In genomic region chr11:18393581-18394299, GRCh38 we compare ENCODE assay signal across 8 cellular contexts. TPM values are rescaled to one million over a fixed set of nuclear protein-coding genes. Genes with fewer than 3 reads are reported as not detected.
DNase-seq lines count a peak whose midpoint lies in the region; ATAC-seq and TF ChIP-seq lines count a peak whose summit lies in the region.

No MANE protein-coding gene starts in this region.

- peaks cover 40% of the 10 kb centered on the region for H3K36me3 Mint-ChIP-seq in activated CD8-positive, alpha-beta T cell treated with anti-CD3 and anti-CD28 coated beads for 36 hours (ENCODE audit: low read depth)

- H3K36me3 ChIP-seq in HEK293 (ENCODE audit: control insufficient read depth in 2 of 2, insufficient read depth in 1 of 2, low read length in 2 of 2) (peaks cover 20 to 25% of the 10 kb centered on the region in 2 experiments), hepatocyte (replicated peaks; ENCODE audit: insufficient read depth, low read depth) (no peaks in the 10 kb centered on the region)

- H3K27ac ChIP-seq in HEK293 (ENCODE audit: extremely low read depth, low read depth, low read length) (peak overlapping the region; percentile 87; the same call in 1 of the 2 replicates), hepatocyte (peak overlapping the region; percentile 93)

- H3K27ac Mint-ChIP-seq in activated CD8-positive, alpha-beta T cell treated with anti-CD3 and anti-CD28 coated beads for 36 hours = peak overlapping the region; percentile 98

- peak overlapping the region; percentile 95 for H3K4me3 Mint-ChIP-seq in activated CD8-positive, alpha-beta T cell treated with anti-CD3 and anti-CD28 coated beads for 36 hours

- H2AFZ ChIP-seq in hepatocyte = peak overlapping the region; percentile 61

- 79% methylated on average over 22 of the region's 22 CpGs for WGBS in hepatocyte (ENCODE audit: low lambda C conversion rate, missing lambda C conversion rate)

- H3K9me3 ChIP-seq in HEK293 (ENCODE audit: control insufficient read depth, insufficient read depth, low read depth, low read length) = no peaks in the 10 kb centered on the region
- H3K9me3 ChIP-seq in hepatocyte (ENCODE audit: low read depth) = no peaks in the 10 kb centered on the region

- peak overlapping the region; percentile 78 for H3K4me2 ChIP-seq in hepatocyte

- CTCF ChIA-PET in HEK293 (lab: Yijun Ruan, JAX) = interaction anchor here (0.6 to 1.4 kb wide), 3 partner anchors 17 to 278 kb away, joined by 3 to 4 read pairs (median 4); no protein-coding TSS in a partner anchor
- CTCF ChIA-PET in activated CD8-positive, alpha-beta T cell treated with anti-CD3 and anti-CD28 coated beads for 36 hours (lab: Charles Lee) = interaction anchor here (1.4 to 5.4 kb wide), 2 partner anchors 10 to 150 kb away, joined by 7 to 32 read pairs; no protein-coding TSS in a partner anchor

- H3K27me3 ChIP-seq in hepatocyte = no peaks in the 10 kb centered on the region

- peaks cover 32% of the 10 kb centered on the region for H3K79me2 ChIP-seq in hepatocyte

- H4K20me1 ChIP-seq in hepatocyte (ENCODE audit: insufficient read depth, poor library complexity, severe bottlenecking) = peaks cover 25% of the 10 kb centered on the region

- POLR2A ChIA-PET in HEK293 (lab: Yijun Ruan, JAX) = interaction anchor here (0.6 to 7.0 kb wide), 22 partner anchors 10 to 345 kb away, joined by 3 to 93 read pairs (median 5); partner anchors contain the start of genes GTF2H1, HPS5, LDHC and SAAL1
- POLR2A ChIA-PET in activated CD8-positive, alpha-beta T cell treated with anti-CD3 and anti-CD28 coated beads for 36 hours (lab: Charles Lee) = interaction anchor here (0.7 to 7.3 kb wide), 17 partner anchors 10 to 380 kb away, joined by 3 to 128 read pairs (median 5); partner anchors contain the start of genes GTF2H1, HPS5, SAAL1 and SERGEF

- intact Hi-C loops in activated CD8-positive, alpha-beta T cell treated with anti-CD3 and anti-CD28 coated beads for 36 hours (cut with micrococcal nuclease) = loop anchor here (1.0 to 2.0 kb wide), 2 partner anchors 9 to 71 kb away; partner anchors contain the start of genes GTF2H1 and HPS5

- H3K4me3 ChIP-seq in HEK293 (ENCODE audit: low read depth, low read length) (peak overlapping the region; percentile 84), hepatocyte (no peak overlapping the region)

- H3K9me3 Mint-ChIP-seq in activated CD8-positive, alpha-beta T cell treated with anti-CD3 and anti-CD28 coated beads for 36 hours = no peaks in the 10 kb centered on the region

- DNase-seq in AG08396 (ENCODE audit: low spot score) (peak; percentile 19), hepatocyte (ENCODE audit: low spot score) (peak; percentile 56), CD1c-positive myeloid dendritic cell (ENCODE audit: extremely low spot score) (no peak), SW480 (ENCODE audit: low spot score) (no peak)
- DNase-seq in activated CD8-positive, alpha-beta T cell treated with anti-CD3 and anti-CD28 coated beads for 36 hours = peak; percentile 63
- DNase-seq in stimulated activated CD4-positive, alpha-beta T cell treated with anti-CD3 and anti-CD28 coated beads, Interleukin-2, amount 100 ng/mL, for 24 hours = peak; percentile 29 to 38

- no peaks in the 10 kb centered on the region for H3K9me2 ChIP-seq in hepatocyte (replicated peaks; ENCODE audit: insufficient read depth)

- no peaks in the 10 kb centered on the region; the same call in 1 of the 2 replicates for H3K4me1 ChIP-seq in HEK293 (ENCODE audit: control insufficient read depth, insufficient read depth, low read length)
- H3K4me1 ChIP-seq in hepatocyte (ENCODE audit: insufficient read depth) = peaks cover 14% of the 10 kb centered on the region

- ATAC-seq in activated CD8-positive, alpha-beta T cell treated with anti-CD3 and anti-CD28 coated beads for 36 hours = peak; percentile 24
- ATAC-seq in HG02610 (IDR thresholded peaks at IDR 0.05; ENCODE audit: unreplicated experiment) = no peak

- H3K27me3 Mint-ChIP-seq in activated CD8-positive, alpha-beta T cell treated with anti-CD3 and anti-CD28 coated beads for 36 hours = no peaks in the 10 kb centered on the region

- TF ChIP-seq CTCF in HEK293 (tag by site-specific recombination; IDR thresholded peaks at IDR 0.05) (no peak), hepatocyte (IDR thresholded peaks at IDR 0.05; ENCODE audit: poor library complexity) (no peak)
- TF ChIP-seq CTCF in activated CD8-positive, alpha-beta T cell treated with anti-CD3 and anti-CD28 coated beads for 36 hours (IDR thresholded peaks at IDR 0.05) = no peak

- peaks cover 42% of the 10 kb centered on the region for H3K4me1 Mint-ChIP-seq in activated CD8-positive, alpha-beta T cell treated with anti-CD3 and anti-CD28 coated beads for 36 hours (ENCODE audit: low read depth)

TF ChIP-seq in HEK293, 187 proteins besides CTCF, POLR2A, EP300 and RAD21:
- TF ChIP-seq ZBTB7A (tag by site-specific recombination; IDR thresholded peaks at IDR 0.05; ENCODE audit: low read depth) = no peak
- peak; percentile 82; the same call in 1 of the 2 replicates for TF ChIP-seq ZBTB17 (tag by site-specific recombination; IDR thresholded peaks at IDR 0.05)
- TF ChIP-seq, protein P1, sequence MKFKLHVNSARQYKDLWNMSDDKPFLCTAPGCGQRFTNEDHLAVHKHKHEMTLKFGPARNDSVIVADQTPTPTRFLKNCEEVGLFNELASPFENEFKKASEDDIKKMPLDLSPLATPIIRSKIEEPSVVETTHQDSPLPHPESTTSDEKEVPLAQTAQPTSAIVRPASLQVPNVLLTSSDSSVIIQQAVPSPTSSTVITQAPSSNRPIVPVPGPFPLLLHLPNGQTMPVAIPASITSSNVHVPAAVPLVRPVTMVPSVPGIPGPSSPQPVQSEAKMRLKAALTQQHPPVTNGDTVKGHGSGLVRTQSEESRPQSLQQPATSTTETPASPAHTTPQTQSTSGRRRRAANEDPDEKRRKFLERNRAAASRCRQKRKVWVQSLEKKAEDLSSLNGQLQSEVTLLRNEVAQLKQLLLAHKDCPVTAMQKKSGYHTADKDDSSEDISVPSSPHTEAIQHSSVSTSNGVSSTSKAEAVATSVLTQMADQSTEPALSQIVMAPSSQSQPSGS (tag by site-specific recombination; IDR thresholded peaks at IDR 0.05; ENCODE audit: low read depth) = no peak
- no peak for TF ChIP-seq GLIS2 (tag by site-specific recombination; IDR thresholded peaks at IDR 0.05)
- TF ChIP-seq REST (tag by site-specific recombination; IDR thresholded peaks at IDR 0.05) = no peak
- peak; percentile 82 for TF ChIP-seq ZNF335 (tag by site-specific recombination; conservative IDR thresholded peaks at IDR 0.05)
- TF ChIP-seq, protein P2, sequence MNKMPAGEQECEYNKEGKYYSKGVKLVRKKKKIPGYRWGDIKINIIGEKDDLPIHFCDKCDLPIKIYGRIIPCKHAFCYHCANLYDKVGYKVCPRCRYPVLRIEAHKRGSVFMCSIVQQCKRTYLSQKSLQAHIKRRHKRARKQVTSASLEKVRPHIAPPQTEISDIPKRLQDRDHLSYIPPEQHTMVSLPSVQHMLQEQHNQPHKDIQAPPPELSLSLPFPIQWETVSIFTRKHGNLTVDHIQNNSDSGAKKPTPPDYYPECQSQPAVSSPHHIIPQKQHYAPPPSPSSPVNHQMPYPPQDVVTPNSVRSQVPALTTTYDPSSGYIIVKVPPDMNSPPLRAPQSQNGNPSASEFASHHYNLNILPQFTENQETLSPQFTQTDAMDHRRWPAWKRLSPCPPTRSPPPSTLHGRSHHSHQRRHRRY (tag by site-specific recombination; IDR thresholded peaks at IDR 0.05) = no peak
- no peak for TF ChIP-seq ZNF138 (tag by site-specific recombination; IDR thresholded peaks at IDR 0.05; ENCODE audit: borderline replicate concordance)

RNA-seq across cellular contexts. Expression of gene LDHA, which starts 0.6 kb away (rescaled TPM):
- 1,000 to 10,000 TPM; 2,418 to 2,447 TPM for total RNA-seq in activated CD8-positive, alpha-beta T cell treated with anti-CD3 and anti-CD28 coated beads for 36 hours
- total RNA-seq in hepatocyte = 380 and 421 TPM in 2 replicates
- 727 and 746 TPM in 2 replicates for polyA plus RNA-seq in hepatocyte

RNA-seq across cellular contexts. Expression of gene LDHC, which starts 18.4 kb away (rescaled TPM):
- total RNA-seq in activated CD8-positive, alpha-beta T cell treated with anti-CD3 and anti-CD28 coated beads for 36 hours = not detected
- 0.57 and 2.6 TPM in 2 replicates for total RNA-seq in hepatocyte
- 1.7 and 2.9 TPM in 2 replicates for polyA plus RNA-seq in hepatocyte

Comparison
In these comparisons a context has a peak if more than half of its experiments do, and no peak if none do; other contexts are left out.
1. DNase-seq: peak in AG08396 (single experiment), activated CD8-positive, alpha-beta T cell treated with anti-CD3 and anti-CD28 coated beads for 36 hours (single experiment), hepatocyte (single experiment) and stimulated activated CD4-positive, alpha-beta T cell treated with anti-CD3 and anti-CD28 coated beads, Interleukin-2, amount 100 ng/mL, for 24 hours (2 of 2); none in CD1c-positive myeloid dendritic cell (single experiment) and SW480 (single experiment).